In genomic region chr14:55411426-55412389, GRCh38 we compare ENCODE assay signal across 1 cellular context.
TF ChIP-seq lines count a peak whose summit lies in the region.

A gene with protein sequence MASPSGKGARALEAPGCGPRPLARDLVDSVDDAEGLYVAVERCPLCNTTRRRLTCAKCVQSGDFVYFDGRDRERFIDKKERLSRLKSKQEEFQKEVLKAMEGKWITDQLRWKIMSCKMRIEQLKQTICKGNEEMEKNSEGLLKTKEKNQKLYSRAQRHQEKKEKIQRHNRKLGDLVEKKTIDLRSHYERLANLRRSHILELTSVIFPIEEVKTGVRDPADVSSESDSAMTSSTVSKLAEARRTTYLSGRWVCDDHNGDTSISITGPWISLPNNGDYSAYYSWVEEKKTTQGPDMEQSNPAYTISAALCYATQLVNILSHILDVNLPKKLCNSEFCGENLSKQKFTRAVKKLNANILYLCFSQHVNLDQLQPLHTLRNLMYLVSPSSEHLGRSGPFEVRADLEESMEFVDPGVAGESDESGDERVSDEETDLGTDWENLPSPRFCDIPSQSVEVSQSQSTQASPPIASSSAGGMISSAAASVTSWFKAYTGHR (minus strand): TSS chr14:55411830. CDS start chr14:55411822, 8 bp downstream.

TF ChIP-seq in HEK293, 187 proteins besides CTCF, POLR2A, EP300 and RAD21 (continued from another document and continues in another):
- TF ChIP-seq INSM2 (tag by site-specific recombination; IDR thresholded peaks at IDR 0.05) (no peak; the same call in 1 of the 2 replicates), KLF16 (tag by site-specific recombination; IDR thresholded peaks at IDR 0.05) (peak; percentile 69; the same call in 1 of the 2 replicates), ZFP37 (tag by site-specific recombination; IDR thresholded peaks at IDR 0.05) (peak; percentile 48; the same call in 1 of the 2 replicates), ZSCAN18 (tag by site-specific recombination; IDR thresholded peaks at IDR 0.05) (no peak), ZSCAN16 (tag by site-specific recombination; IDR thresholded peaks at IDR 0.05) (no peak), ZNF837 (tag by site-specific recombination; IDR thresholded peaks at IDR 0.05) (no peak), SP3 (tag by site-specific recombination; IDR thresholded peaks at IDR 0.05) (peak; percentile 69; the same call in 1 of the 2 replicates), ZNF354C (tag by site-specific recombination; IDR thresholded peaks at IDR 0.05; ENCODE audit: borderline replicate concordance, low read depth) (no peak), OSR2 (tag by site-specific recombination; IDR thresholded peaks at IDR 0.05) (no peak), SP7 (tag by site-specific recombination; IDR thresholded peaks at IDR 0.05) (peak; percentile 51; the same call in 1 of the 2 replicates), YY1 (tag by site-specific recombination; IDR thresholded peaks at IDR 0.05) (peak; percentile 93), ZNF174 (tag by site-specific recombination; IDR thresholded peaks at IDR 0.05) (no peak), ZNF510 (tag by site-specific recombination; IDR thresholded peaks at IDR 0.05; ENCODE audit: insufficient replicate concordance) (no peak), ZSCAN30 (tag by site-specific recombination; IDR thresholded peaks at IDR 0.05) (peak; percentile 57), GFI1B (tag by site-specific recombination; IDR thresholded peaks at IDR 0.05) (no peak), ZNF600 (tag by site-specific recombination; IDR thresholded peaks at IDR 0.05) (no peak), MZF1 (tag by site-specific recombination; IDR thresholded peaks at IDR 0.05; ENCODE audit: borderline replicate concordance) (no peak), BCL6B (tag by site-specific recombination; IDR thresholded peaks at IDR 0.05) (no peak), KLF9 (tag by site-specific recombination; IDR thresholded peaks at IDR 0.05; ENCODE audit: low read depth) (no peak), GLIS1 (tag by site-specific recombination; IDR thresholded peaks at IDR 0.05) (peak; percentile 4; the same call in 1 of the 2 replicates), ZNF292 (tag by site-specific recombination; IDR thresholded peaks at IDR 0.05; ENCODE audit: borderline replicate concordance, low read depth) (no peak), ZNF777 (tag by site-specific recombination; IDR thresholded peaks at IDR 0.05; ENCODE audit: borderline replicate concordance) (peak; percentile 95), ZNF514 (tag by site-specific recombination; IDR thresholded peaks at IDR 0.05) (no peak), ZFP3 (tag by site-specific recombination; IDR thresholded peaks at IDR 0.05; ENCODE audit: low read depth) (no peak), ZNF16 (tag by site-specific recombination; IDR thresholded peaks at IDR 0.05; ENCODE audit: low read depth) (no peak), ZNF48 (tag by site-specific recombination; IDR thresholded peaks at IDR 0.05) (no peak), ZFP41 (tag by site-specific recombination; IDR thresholded peaks at IDR 0.05; ENCODE audit: borderline replicate concordance) (no peak), ZNF266 (tag by site-specific recombination; IDR thresholded peaks at IDR 0.05; ENCODE audit: low read depth) (no peak), ZBTB17 (tag by site-specific recombination; IDR thresholded peaks at IDR 0.05) (no peak), ZNF175 (tag by site-specific recombination; IDR thresholded peaks at IDR 0.05) (no peak), ZNF138 (tag by site-specific recombination; IDR thresholded peaks at IDR 0.05; ENCODE audit: borderline replicate concordance) (no peak), ZNF335 (tag by site-specific recombination; conservative IDR thresholded peaks at IDR 0.05) (peak; percentile 66), ZNF324 (tag by site-specific recombination; IDR thresholded peaks at IDR 0.05) (peak; percentile 46; the same call in 1 of the 2 replicates), ZNF350 (tag by site-specific recombination; IDR thresholded peaks at IDR 0.05) (no peak), IKZF3 (tag by site-specific recombination; IDR thresholded peaks at IDR 0.05) (0 out of 2 replicates have a peak, but pooled peaks have one; percentile 26), ZNF530 (tag by site-specific recombination; IDR thresholded peaks at IDR 0.05; ENCODE audit: low read depth) (no peak), MEIS1 (CRISPR knock-in tag; IDR thresholded peaks at IDR 0.05; ENCODE audit: borderline replicate concordance) (no peak), ZNF274 (IDR thresholded peaks at IDR 0.05; ENCODE audit: low read length) (no peak), ZNF274 (tag by site-specific recombination; IDR thresholded peaks at IDR 0.05; ENCODE audit: borderline replicate concordance) (no peak)
- TF ChIP-seq, protein P1, sequence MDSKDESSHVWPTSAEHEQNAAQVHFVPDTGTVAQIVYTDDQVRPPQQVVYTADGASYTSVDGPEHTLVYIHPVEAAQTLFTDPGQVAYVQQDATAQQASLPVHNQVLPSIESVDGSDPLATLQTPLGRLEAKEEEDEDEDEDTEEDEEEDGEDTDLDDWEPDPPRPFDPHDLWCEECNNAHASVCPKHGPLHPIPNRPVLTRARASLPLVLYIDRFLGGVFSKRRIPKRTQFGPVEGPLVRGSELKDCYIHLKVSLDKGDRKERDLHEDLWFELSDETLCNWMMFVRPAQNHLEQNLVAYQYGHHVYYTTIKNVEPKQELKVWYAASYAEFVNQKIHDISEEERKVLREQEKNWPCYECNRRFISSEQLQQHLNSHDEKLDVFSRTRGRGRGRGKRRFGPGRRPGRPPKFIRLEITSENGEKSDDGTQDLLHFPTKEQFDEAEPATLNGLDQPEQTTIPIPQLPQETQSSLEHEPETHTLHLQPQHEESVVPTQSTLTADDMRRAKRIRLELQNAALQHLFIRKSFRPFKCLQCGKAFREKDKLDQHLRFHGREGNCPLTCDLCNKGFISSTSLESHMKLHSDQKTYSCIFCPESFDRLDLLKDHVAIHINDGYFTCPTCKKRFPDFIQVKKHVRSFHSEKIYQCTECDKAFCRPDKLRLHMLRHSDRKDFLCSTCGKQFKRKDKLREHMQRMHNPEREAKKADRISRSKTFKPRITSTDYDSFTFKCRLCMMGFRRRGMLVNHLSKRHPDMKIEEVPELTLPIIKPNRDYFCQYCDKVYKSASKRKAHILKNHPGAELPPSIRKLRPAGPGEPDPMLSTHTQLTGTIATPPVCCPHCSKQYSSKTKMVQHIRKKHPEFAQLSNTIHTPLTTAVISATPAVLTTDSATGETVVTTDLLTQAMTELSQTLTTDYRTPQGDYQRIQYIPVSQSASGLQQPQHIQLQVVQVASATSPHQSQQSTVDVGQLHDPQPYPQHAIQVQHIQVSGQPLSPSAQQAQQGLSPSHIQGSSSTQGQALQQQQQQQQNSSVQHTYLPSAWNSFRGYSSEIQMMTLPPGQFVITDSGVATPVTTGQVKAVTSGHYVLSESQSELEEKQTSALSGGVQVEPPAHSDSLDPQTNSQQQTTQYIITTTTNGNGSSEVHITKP (tag by site-specific recombination; IDR thresholded peaks at IDR 0.05), result peak; percentile 41; the same call in 1 of the 2 replicates
- TF ChIP-seq, protein P2, sequence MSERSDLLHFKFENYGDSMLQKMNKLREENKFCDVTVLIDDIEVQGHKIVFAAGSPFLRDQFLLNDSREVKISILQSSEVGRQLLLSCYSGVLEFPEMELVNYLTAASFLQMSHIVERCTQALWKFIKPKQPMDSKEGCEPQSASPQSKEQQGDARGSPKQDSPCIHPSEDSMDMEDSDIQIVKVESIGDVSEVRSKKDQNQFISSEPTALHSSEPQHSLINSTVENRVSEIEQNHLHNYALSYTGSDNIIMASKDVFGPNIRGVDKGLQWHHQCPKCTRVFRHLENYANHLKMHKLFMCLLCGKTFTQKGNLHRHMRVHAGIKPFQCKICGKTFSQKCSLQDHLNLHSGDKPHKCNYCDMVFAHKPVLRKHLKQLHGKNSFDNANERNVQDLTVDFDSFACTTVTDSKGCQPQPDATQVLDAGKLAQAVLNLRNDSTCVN (tag by site-specific recombination; optimal IDR thresholded peaks at IDR 0.05), result no peak
- TF ChIP-seq, protein P3, sequence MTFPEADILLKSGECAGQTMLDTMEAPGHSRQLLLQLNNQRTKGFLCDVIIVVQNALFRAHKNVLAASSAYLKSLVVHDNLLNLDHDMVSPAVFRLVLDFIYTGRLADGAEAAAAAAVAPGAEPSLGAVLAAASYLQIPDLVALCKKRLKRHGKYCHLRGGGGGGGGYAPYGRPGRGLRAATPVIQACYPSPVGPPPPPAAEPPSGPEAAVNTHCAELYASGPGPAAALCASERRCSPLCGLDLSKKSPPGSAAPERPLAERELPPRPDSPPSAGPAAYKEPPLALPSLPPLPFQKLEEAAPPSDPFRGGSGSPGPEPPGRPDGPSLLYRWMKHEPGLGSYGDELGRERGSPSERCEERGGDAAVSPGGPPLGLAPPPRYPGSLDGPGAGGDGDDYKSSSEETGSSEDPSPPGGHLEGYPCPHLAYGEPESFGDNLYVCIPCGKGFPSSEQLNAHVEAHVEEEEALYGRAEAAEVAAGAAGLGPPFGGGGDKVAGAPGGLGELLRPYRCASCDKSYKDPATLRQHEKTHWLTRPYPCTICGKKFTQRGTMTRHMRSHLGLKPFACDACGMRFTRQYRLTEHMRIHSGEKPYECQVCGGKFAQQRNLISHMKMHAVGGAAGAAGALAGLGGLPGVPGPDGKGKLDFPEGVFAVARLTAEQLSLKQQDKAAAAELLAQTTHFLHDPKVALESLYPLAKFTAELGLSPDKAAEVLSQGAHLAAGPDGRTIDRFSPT (tag by site-specific recombination; IDR thresholded peaks at IDR 0.05), result no peak
- TF ChIP-seq, protein P4, sequence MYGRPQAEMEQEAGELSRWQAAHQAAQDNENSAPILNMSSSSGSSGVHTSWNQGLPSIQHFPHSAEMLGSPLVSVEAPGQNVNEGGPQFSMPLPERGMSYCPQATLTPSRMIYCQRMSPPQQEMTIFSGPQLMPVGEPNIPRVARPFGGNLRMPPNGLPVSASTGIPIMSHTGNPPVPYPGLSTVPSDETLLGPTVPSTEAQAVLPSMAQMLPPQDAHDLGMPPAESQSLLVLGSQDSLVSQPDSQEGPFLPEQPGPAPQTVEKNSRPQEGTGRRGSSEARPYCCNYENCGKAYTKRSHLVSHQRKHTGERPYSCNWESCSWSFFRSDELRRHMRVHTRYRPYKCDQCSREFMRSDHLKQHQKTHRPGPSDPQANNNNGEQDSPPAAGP (tag by site-specific recombination; IDR thresholded peaks at IDR 0.05), result 0 out of 2 replicates have a peak, but pooled peaks have one; percentile 35
- TF ChIP-seq, protein P5, sequence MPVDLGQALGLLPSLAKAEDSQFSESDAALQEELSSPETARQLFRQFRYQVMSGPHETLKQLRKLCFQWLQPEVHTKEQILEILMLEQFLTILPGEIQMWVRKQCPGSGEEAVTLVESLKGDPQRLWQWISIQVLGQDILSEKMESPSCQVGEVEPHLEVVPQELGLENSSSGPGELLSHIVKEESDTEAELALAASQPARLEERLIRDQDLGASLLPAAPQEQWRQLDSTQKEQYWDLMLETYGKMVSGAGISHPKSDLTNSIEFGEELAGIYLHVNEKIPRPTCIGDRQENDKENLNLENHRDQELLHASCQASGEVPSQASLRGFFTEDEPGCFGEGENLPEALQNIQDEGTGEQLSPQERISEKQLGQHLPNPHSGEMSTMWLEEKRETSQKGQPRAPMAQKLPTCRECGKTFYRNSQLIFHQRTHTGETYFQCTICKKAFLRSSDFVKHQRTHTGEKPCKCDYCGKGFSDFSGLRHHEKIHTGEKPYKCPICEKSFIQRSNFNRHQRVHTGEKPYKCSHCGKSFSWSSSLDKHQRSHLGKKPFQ (tag by site-specific recombination; IDR thresholded peaks at IDR 0.05), result no peak
- TF ChIP-seq, protein P6, sequence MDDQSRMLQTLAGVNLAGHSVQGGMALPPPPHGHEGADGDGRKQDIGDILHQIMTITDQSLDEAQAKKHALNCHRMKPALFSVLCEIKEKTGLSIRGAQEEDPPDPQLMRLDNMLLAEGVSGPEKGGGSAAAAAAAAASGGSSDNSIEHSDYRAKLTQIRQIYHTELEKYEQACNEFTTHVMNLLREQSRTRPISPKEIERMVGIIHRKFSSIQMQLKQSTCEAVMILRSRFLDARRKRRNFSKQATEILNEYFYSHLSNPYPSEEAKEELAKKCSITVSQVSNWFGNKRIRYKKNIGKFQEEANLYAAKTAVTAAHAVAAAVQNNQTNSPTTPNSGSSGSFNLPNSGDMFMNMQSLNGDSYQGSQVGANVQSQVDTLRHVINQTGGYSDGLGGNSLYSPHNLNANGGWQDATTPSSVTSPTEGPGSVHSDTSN (CRISPR knock-in tag; IDR thresholded peaks at IDR 0.05), result no peak; the same call in 1 of the 2 replicates
